Comparison of ENCODE assay signal across 20 cellular contexts in the genomic region with DNA sequence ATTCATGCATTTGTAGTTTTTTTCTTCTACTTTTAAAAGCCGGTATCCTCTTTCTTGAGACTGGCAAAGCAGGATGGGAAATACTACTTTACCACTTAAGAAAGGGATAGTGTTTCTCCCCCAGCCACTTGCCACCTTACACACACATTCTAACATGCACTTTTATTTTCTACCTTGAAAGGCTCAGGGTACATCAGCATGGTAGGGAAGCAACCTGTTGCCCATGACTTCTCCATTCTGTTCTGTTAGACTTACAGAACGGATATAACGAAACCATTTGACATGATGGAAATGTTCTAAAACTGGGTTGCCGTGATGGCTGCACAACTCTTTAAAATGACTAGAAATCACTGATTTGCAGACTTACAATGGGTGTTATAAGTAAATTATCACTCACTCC. TPM values are rescaled to one million over a fixed set of nuclear protein-coding genes. Genes with fewer than 3 reads are reported as not detected.
A peak's percentile ranks its signal among the peaks of the same experiment; 100 is the strongest.
DNase-seq lines count a peak whose midpoint lies in the region; ATAC-seq and TF ChIP-seq lines count a peak whose summit lies in the region.
"Had no signal": no experiment of that assay in that cellular context is flagged by ENCODE, and none has a peak within 500 bp of the region (broad histone marks: within the 10 kb centered on the region; RNA-seq: fewer than 3 reads in every experiment).

No MANE protein-coding gene starts in this region.

- no peak overlapping the region for H4K12ac ChIP-seq in trophoblast cell (ENCODE audit: low read depth, low read length)

- no peak overlapping the region for H2BK120ac ChIP-seq in trophoblast cell (ENCODE audit: insufficient read depth, low read length, poor library complexity)

- H3K36me3 ChIP-seq in DND-41 (ENCODE audit: insufficient read depth, low read length): peaks cover 26% of the 10 kb centered on the region
- peaks cover 3 to 11% of the 10 kb centered on the region in 2 experiments for H3K36me3 ChIP-seq in trophoblast cell (ENCODE audit: control insufficient read depth in 1 of 2, insufficient read depth in 2 of 2, low read length in 2 of 2)
- H3K36me3 ChIP-seq: gastroesophageal sphincter, transverse colon had no signal

- H3K9me3 Mint-ChIP-seq in activated T-cell treated with anti-CD3 and anti-CD28 coated beads, Interleukin-2, amount 50 U/mL, for 72 hours: no peaks in the 10 kb centered on the region
- H3K9me3 Mint-ChIP-seq in activated T-cell treated with anti-CD3 and anti-CD28 coated beads, Interleukin-2, amount 50 U/mL, for 4 hours: peaks cover 7% of the 10 kb centered on the region
- H3K9me3 Mint-ChIP-seq in activated T-helper 2 cell treated with anti-CD3 and anti-CD28 coated beads, Interferon-gamma antibody, Interleukin-2, Interleukin-4, amounts not matched to agents 10 μg/mL and 5 μg/mL and 100 μg/mL, durations not matched to agents 14 hours and 24 hours and 36 hours: no peaks in the 10 kb centered on the region
- H3K9me3 Mint-ChIP-seq: activated naive CD4-positive, alpha-beta T cell treated with anti-CD3 and anti-CD28 coated beads for 36 hours; stimulated activated naive B cell treated with anti-CD40 and anti-IgM and Interleukin-4, amounts not matched to agents 10 μg/mL and 1 μg/mL and 100 μg/mL, for 72 hours had no signal

- no peak overlapping the region for H3K9ac ChIP-seq in DND-41 (ENCODE audit: low read depth, low read length)
- no peak overlapping the region for H3K9ac ChIP-seq in trophoblast cell (ENCODE audit: low read length)

- H3K79me2 ChIP-seq in DND-41 (ENCODE audit: insufficient read depth, low read length) (peaks cover 91% of the 10 kb centered on the region), trophoblast cell (ENCODE audit: control insufficient read depth, insufficient read depth, low read length, poor library complexity) (peaks cover 22% of the 10 kb centered on the region)

- no peak overlapping the region for H2BK12ac ChIP-seq in trophoblast cell (ENCODE audit: low read length)

- H3K23ac ChIP-seq in trophoblast cell (ENCODE audit: low read length): no peak overlapping the region

- peaks cover 40 to 72% of the 10 kb centered on the region in 2 donors for H3K36me3 Mint-ChIP-seq in activated T-cell treated with anti-CD3 and anti-CD28 coated beads, Interleukin-2, amount 50 U/mL, for 72 hours (ENCODE audit: insufficient read depth in 2 of 2)
- H3K36me3 Mint-ChIP-seq in activated T-cell treated with anti-CD3 and anti-CD28 coated beads, Interleukin-2, amount 50 U/mL, for 4 hours (ENCODE audit: insufficient read depth): peaks cover 67% of the 10 kb centered on the region
- H3K36me3 Mint-ChIP-seq in activated T-helper 2 cell treated with anti-CD3 and anti-CD28 coated beads, Interferon-gamma antibody, Interleukin-2, Interleukin-4, amounts not matched to agents 10 μg/mL and 5 μg/mL and 100 μg/mL, durations not matched to agents 14 hours and 24 hours and 36 hours (ENCODE audit: low read depth): peaks cover 86% of the 10 kb centered on the region

- peaks cover 75% of the 10 kb centered on the region; the same call in 1 of the 2 replicates for H4K20me1 ChIP-seq in DND-41 (ENCODE audit: insufficient read depth, low read length)

- no peaks in the 10 kb centered on the region for H3K27me3 Mint-ChIP-seq in activated T-cell treated with anti-CD3 and anti-CD28 coated beads, Interleukin-2, amount 50 U/mL, for 72 hours (ENCODE audit: low read depth)
- H3K27me3 Mint-ChIP-seq in activated T-cell treated with anti-CD3 and anti-CD28 coated beads, Interleukin-2, amount 50 U/mL, for 4 hours (ENCODE audit: low read depth): no peaks in the 10 kb centered on the region
- no peaks in the 10 kb centered on the region for H3K27me3 Mint-ChIP-seq in activated T-helper 2 cell treated with anti-CD3 and anti-CD28 coated beads, Interferon-gamma antibody, Interleukin-2, Interleukin-4, amounts not matched to agents 10 μg/mL and 5 μg/mL and 100 μg/mL, durations not matched to agents 14 hours and 24 hours and 36 hours (ENCODE audit: low read depth)
- H3K27me3 Mint-ChIP-seq: stimulated activated naive B cell treated with anti-CD40 and anti-IgM and Interleukin-4, amounts not matched to agents 10 μg/mL and 1 μg/mL and 100 μg/mL, for 72 hours had no signal

- H3K4me1 ChIP-seq in DND-41 (ENCODE audit: insufficient read depth, low read length) (peaks cover 43% of the 10 kb centered on the region), trophoblast cell (ENCODE audit: control insufficient read depth in 1 of 2, insufficient read depth in 2 of 2, low read length in 2 of 2) (peaks cover 3 to 8% of the 10 kb centered on the region in 2 experiments)

- H3K4me2 ChIP-seq in DND-41 (ENCODE audit: insufficient read depth, low read length) (0 out of 2 replicates have a peak overlapping the region, but pooled peaks have one; percentile 34), trophoblast cell (ENCODE audit: low read length) (no peak overlapping the region)

- H3K4me3 Mint-ChIP-seq in activated T-cell treated with anti-CD3 and anti-CD28 coated beads, Interleukin-2, amount 50 U/mL, for 72 hours: peak overlapping the region; percentile 86 to 95
- no peak overlapping the region for H3K4me3 Mint-ChIP-seq in activated T-cell treated with anti-CD3 and anti-CD28 coated beads, Interleukin-2, amount 50 U/mL, for 4 hours
- H3K4me3 Mint-ChIP-seq in activated T-helper 2 cell treated with anti-CD3 and anti-CD28 coated beads, Interferon-gamma antibody, Interleukin-2, Interleukin-4, amounts not matched to agents 10 μg/mL and 5 μg/mL and 100 μg/mL, durations not matched to agents 14 hours and 24 hours and 36 hours (ENCODE audit: low read depth): peak overlapping the region; percentile 93
- H3K4me3 Mint-ChIP-seq: activated naive CD4-positive, alpha-beta T cell treated with anti-CD3 and anti-CD28 coated beads for 36 hours had no signal

- TF ChIP-seq CTCF in DND-41 (IDR thresholded peaks at IDR 0.05; ENCODE audit: borderline replicate concordance, extremely low read depth, low read length, poor library complexity, severe bottlenecking): no peak

- no peak for ATAC-seq in activated T-cell treated with anti-CD3 and anti-CD28 coated beads, Interleukin-2, amount 50 U/mL, for 72 hours (replicated peaks in 1 of 2)
- no peak for ATAC-seq in activated T-cell treated with anti-CD3 and anti-CD28 coated beads, Interleukin-2, amount 50 U/mL, for 4 hours
- no peak for ATAC-seq in DND-41 (ENCODE audit: insufficient read depth, low read depth)
- ATAC-seq in GM19395 (IDR thresholded peaks at IDR 0.05; ENCODE audit: unreplicated experiment): no peak
- ATAC-seq: gastroesophageal sphincter; stimulated activated naive B cell treated with anti-CD40 and anti-IgM and Interleukin-4, amounts not matched to agents 10 μg/mL and 1 μg/mL and 100 μg/mL, for 72 hours had no signal

- H3K18ac ChIP-seq in trophoblast cell (ENCODE audit: low read length): no peak overlapping the region

- DNase-seq in activated T-cell treated with anti-CD3 and anti-CD28 coated beads, Interleukin-2, amount 50 U/mL, for 72 hours: no peak
- no peak for DNase-seq in activated T-cell treated with anti-CD3 and anti-CD28 coated beads, Interleukin-2, amount 50 U/mL, for 4 hours
- DNase-seq in DND-41 (no peak), trophoblast cell (no peak), cardiac septum (ENCODE audit: low spot score) (no peak), GM03348 (ENCODE audit: low spot score) (no peak)
- no peak for DNase-seq in activated T-helper 2 cell treated with anti-CD3 and anti-CD28 coated beads, Interferon-gamma antibody, Interleukin-2, Interleukin-4, amounts not matched to agents 10 μg/mL and 5 μg/mL and 100 μg/mL, durations not matched to agents 14 hours and 24 hours and 36 hours (ENCODE audit: low spot score)
- DNase-seq: activated naive CD4-positive, alpha-beta T cell treated with anti-CD3 and anti-CD28 coated beads for 36 hours; EL; esophagus squamous epithelium; kidney; MG63; NCI-H1436; NCI-H2171; NCI-H526 treated with DMSO at 0.1 percent for 48 hours; posterior cingulate gyrus; stimulated activated naive B cell treated with anti-CD40 and anti-IgM and Interleukin-4, amounts not matched to agents 10 μg/mL and 1 μg/mL and 100 μg/mL, for 72 hours; transverse colon had no signal

- H3K27ac ChIP-seq in DND-41 (ENCODE audit: low read length): no peak overlapping the region; the same call in 1 of the 2 replicates
- H3K27ac ChIP-seq in trophoblast cell (ENCODE audit: low read depth, low read length): no peak overlapping the region
- H3K27ac ChIP-seq: esophagus squamous epithelium, gastroesophageal sphincter, transverse colon had no signal

- H2AK5ac ChIP-seq in trophoblast cell (ENCODE audit: low read length): no peak overlapping the region

- no peak overlapping the region for H3K14ac ChIP-seq in trophoblast cell (ENCODE audit: low read length)

- H2AFZ ChIP-seq in DND-41 (ENCODE audit: low read depth, low read length) (no peak overlapping the region), trophoblast cell (ENCODE audit: insufficient read depth, low read length, poor library complexity) (no peak overlapping the region)

- H3K4me1 Mint-ChIP-seq in activated T-cell treated with anti-CD3 and anti-CD28 coated beads, Interleukin-2, amount 50 U/mL, for 72 hours (ENCODE audit: low read depth): peaks cover 77% of the 10 kb centered on the region
- peaks cover 80% of the 10 kb centered on the region for H3K4me1 Mint-ChIP-seq in activated T-cell treated with anti-CD3 and anti-CD28 coated beads, Interleukin-2, amount 50 U/mL, for 4 hours (ENCODE audit: low read depth)
- peaks cover 70% of the 10 kb centered on the region for H3K4me1 Mint-ChIP-seq in activated T-helper 2 cell treated with anti-CD3 and anti-CD28 coated beads, Interferon-gamma antibody, Interleukin-2, Interleukin-4, amounts not matched to agents 10 μg/mL and 5 μg/mL and 100 μg/mL, durations not matched to agents 14 hours and 24 hours and 36 hours (ENCODE audit: low read depth)

- H4K91ac ChIP-seq in trophoblast cell (ENCODE audit: low read depth, low read length): no peak overlapping the region

- H3K9me3 ChIP-seq in DND-41 (ENCODE audit: insufficient read depth, low read length, severe bottlenecking) (no peaks in the 10 kb centered on the region), trophoblast cell (ENCODE audit: insufficient read depth, low read depth, low read length) (no peaks in the 10 kb centered on the region)
- H3K9me3 ChIP-seq: esophagus squamous epithelium, gastroesophageal sphincter, MG63, transverse colon had no signal

- H4K8ac ChIP-seq in trophoblast cell (ENCODE audit: low read depth, low read length): no peak overlapping the region

- H3K4ac ChIP-seq in trophoblast cell (ENCODE audit: low read depth, low read length): peak overlapping the region; percentile 81

- H3K27me3 ChIP-seq in DND-41 (ENCODE audit: insufficient read depth, low read length, poor library complexity) (no peaks in the 10 kb centered on the region), trophoblast cell (ENCODE audit: insufficient read depth, low read length) (no peaks in the 10 kb centered on the region)
- H3K27me3 ChIP-seq: esophagus squamous epithelium, gastroesophageal sphincter, MG63, transverse colon had no signal

- H2BK5ac ChIP-seq in trophoblast cell (ENCODE audit: low read depth, low read length, poor library complexity): no peak overlapping the region

- intact Hi-C loops in activated T-helper 2 cell treated with anti-CD3 and anti-CD28 coated beads, Interferon-gamma antibody, Interleukin-2, Interleukin-4, amounts not matched to agents 10 μg/mL and 5 μg/mL and 100 μg/mL, durations not matched to agents 14 hours and 24 hours and 36 hours (cut with micrococcal nuclease): loop anchor here (1.0 kb wide), 1 partner anchor 718 kb away; no protein-coding TSS in a partner anchor
- intact Hi-C loops in cardiac septum (cut with DNase I): loop anchor here (5.0 to 10.0 kb wide), 3 partner anchors 35 to 288 kb away; no protein-coding TSS in a partner anchor

- peaks cover 11% of the 10 kb centered on the region for H3K79me1 ChIP-seq in trophoblast cell (ENCODE audit: low read length)

- H3K4me3 ChIP-seq in DND-41 (ENCODE audit: low read depth in 1 of 2, low read length in 2 of 2): no peak overlapping the region
- H3K4me3 ChIP-seq in trophoblast cell (ENCODE audit: low read depth, low read length): no peak overlapping the region
- H3K4me3 ChIP-seq: esophagus squamous epithelium, gastroesophageal sphincter, MG63, transverse colon had no signal

- peak overlapping the region; percentile 82 for H3K27ac Mint-ChIP-seq in activated T-cell treated with anti-CD3 and anti-CD28 coated beads, Interleukin-2, amount 50 U/mL, for 72 hours
- peak overlapping the region; percentile 62 for H3K27ac Mint-ChIP-seq in activated T-helper 2 cell treated with anti-CD3 and anti-CD28 coated beads, Interferon-gamma antibody, Interleukin-2, Interleukin-4, amounts not matched to agents 10 μg/mL and 5 μg/mL and 100 μg/mL, durations not matched to agents 14 hours and 24 hours and 36 hours
- H3K27ac Mint-ChIP-seq: activated naive CD4-positive, alpha-beta T cell treated with anti-CD3 and anti-CD28 coated beads for 36 hours; stimulated activated naive B cell treated with anti-CD40 and anti-IgM and Interleukin-4, amounts not matched to agents 10 μg/mL and 1 μg/mL and 100 μg/mL, for 72 hours had no signal

- no CpG with 5 or more reads among the region's 4 CpGs for WGBS in trophoblast cell (ENCODE audit: extremely low coverage, insufficient coverage, insufficient read length)

RNA-seq across cellular contexts. Expression of a gene that starts 3.7 kb away (rescaled TPM):
- total RNA-seq in activated T-cell treated with anti-CD3 and anti-CD28 coated beads, Interleukin-2, amount 50 U/mL, for 72 hours: 10 to 100 TPM; 59.2 to 66.6 TPM
- 10 to 100 TPM; 23.5 to 25.9 (median 25.8) TPM for total RNA-seq in activated T-cell treated with anti-CD3 and anti-CD28 coated beads, Interleukin-2, amount 50 U/mL, for 4 hours
- total RNA-seq in activated T-helper 2 cell treated with anti-CD3 and anti-CD28 coated beads, Interferon-gamma antibody, Interleukin-2, Interleukin-4, amounts not matched to agents 10 μg/mL and 5 μg/mL and 100 μg/mL, durations not matched to agents 14 hours and 24 hours and 36 hours: 78.1 and 78.3 TPM in 2 replicates
- polyA plus RNA-seq in trophoblast cell (2013): 44.7 and 45.0 TPM in 2 replicates
- 11.0 TPM for total RNA-seq in cardiac septum
